1 cellular context compared by ENCODE assay signal in genomic region chr7:120207037-120207436, GRCh38.
TF ChIP-seq lines count a peak whose summit lies in the region.

No MANE protein-coding gene starts in this region.

TF ChIP-seq in GM23338, 12 proteins besides CTCF, POLR2A, EP300 and RAD21 (continued from another document):
- no peak for TF ChIP-seq ZNF462 (CRISPR knock-in tag; IDR thresholded peaks at IDR 0.05)
- no peak for TF ChIP-seq CREB1 (CRISPR knock-in tag; IDR thresholded peaks at IDR 0.05; ENCODE audit: low read depth)
- TF ChIP-seq ZNF331 (CRISPR knock-in tag; IDR thresholded peaks at IDR 0.05; ENCODE audit: low read depth) = no peak
- no peak for TF ChIP-seq ETS1 (IDR thresholded peaks at IDR 0.05)
